In the genomic region with DNA sequence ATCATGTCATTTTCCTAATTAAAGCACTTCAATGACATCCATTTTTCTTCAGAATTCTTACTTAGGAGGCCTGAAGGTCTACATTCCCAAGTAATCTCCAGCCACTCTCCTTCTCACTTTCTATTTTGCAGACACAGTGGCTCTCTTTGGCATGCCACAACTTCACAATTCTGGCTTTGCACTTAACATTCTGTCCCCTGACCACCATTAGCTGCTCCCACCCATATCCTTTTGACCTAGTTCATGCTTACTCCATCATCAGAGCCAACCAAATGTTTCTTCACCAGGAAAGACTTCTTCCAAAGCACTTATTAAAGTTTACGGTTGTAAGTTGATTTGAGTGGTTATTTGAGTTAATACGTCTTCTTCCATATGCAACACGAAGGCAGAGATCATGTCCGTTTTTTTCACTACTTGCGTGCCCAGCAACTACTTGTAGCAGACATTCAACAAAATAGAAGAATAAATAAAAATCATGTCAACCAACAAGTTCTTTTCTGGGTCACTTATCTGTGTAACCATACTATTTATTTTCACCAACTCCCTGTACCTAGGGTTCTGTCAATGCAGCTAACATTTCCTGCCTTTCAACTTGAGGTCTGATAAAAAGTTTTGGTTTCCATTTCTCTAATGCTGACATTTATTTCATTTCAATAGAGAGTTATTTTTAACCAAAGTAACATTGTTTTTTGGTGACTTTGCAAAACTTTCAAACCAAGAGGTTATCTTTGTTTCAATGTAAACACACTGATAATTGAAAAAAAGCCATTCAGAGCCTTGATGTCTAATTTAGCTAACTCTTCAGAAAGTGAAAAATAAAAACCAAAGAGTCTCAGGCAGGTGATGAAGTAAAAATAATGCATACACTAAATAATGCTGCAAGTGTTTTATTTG, we compare ENCODE assay signal across 9 cellular contexts. TPM values are rescaled to one million over a fixed set of nuclear protein-coding genes. Genes with fewer than 3 reads are reported as not detected.
DNase-seq lines count a peak whose midpoint lies in the region; ATAC-seq and TF ChIP-seq lines count a peak whose summit lies in the region.
"Had no signal": no experiment of that assay in that cellular context is flagged by ENCODE, and none has a peak within 500 bp of the region (broad histone marks: within the 10 kb centered on the region; RNA-seq: fewer than 3 reads in every experiment).

No MANE protein-coding gene starts in this region.

- peaks cover 2% of the 10 kb centered on the region for H3K36me3 Mint-ChIP-seq in activated naive CD4-positive, alpha-beta T cell treated with anti-CD3 and anti-CD28 coated beads, Interleukin-2, amount 50 U/mL, for 24 hours
- no peaks in the 10 kb centered on the region for H3K36me3 Mint-ChIP-seq in activated CD4-positive, alpha-beta memory T cell treated with anti-CD3 and anti-CD28 coated beads for 36 hours
- H3K36me3 Mint-ChIP-seq in Caco-2 (ENCODE audit: insufficient read depth, unreplicated experiment), result no peaks in the 10 kb centered on the region

- peaks cover 14% of the 10 kb centered on the region for H3K4me1 ChIP-seq in Caco-2

- intact Hi-C loops in activated CD4-positive, alpha-beta memory T cell treated with anti-CD3 and anti-CD28 coated beads for 36 hours (cut with micrococcal nuclease), result no loop called here
- intact Hi-C loops in Caco-2 (cut with micrococcal nuclease; ENCODE audit: unreplicated experiment), result no loop called here

- POLR2A ChIA-PET in activated CD4-positive, alpha-beta memory T cell treated with anti-CD3 and anti-CD28 coated beads for 36 hours (lab: Charles Lee), result interaction anchor here (1.7 kb wide), 1 partner anchor 9 kb away, joined by 4 read pairs; no protein-coding TSS in a partner anchor
- POLR2A ChIA-PET in Caco-2 (lab: Charles Lee), result no interaction called here

- H3K27me3 Mint-ChIP-seq in activated naive CD4-positive, alpha-beta T cell treated with anti-CD3 and anti-CD28 coated beads, Interleukin-2, amount 50 U/mL, for 24 hours, result no peaks in the 10 kb centered on the region
- H3K27me3 Mint-ChIP-seq in activated CD4-positive, alpha-beta memory T cell treated with anti-CD3 and anti-CD28 coated beads for 36 hours, result no peaks in the 10 kb centered on the region
- no peaks in the 10 kb centered on the region for H3K27me3 Mint-ChIP-seq in Caco-2 (ENCODE audit: insufficient read depth, unreplicated experiment)

- peak; percentile 60 for ATAC-seq in HG02973 (IDR thresholded peaks at IDR 0.05; ENCODE audit: unreplicated experiment)

- no peaks in the 10 kb centered on the region for H3K9me3 ChIP-seq in Caco-2
- H3K9me3 ChIP-seq: heart right ventricle had no signal

- no peak for TF ChIP-seq CTCF in Caco-2 (IDR thresholded peaks at IDR 0.05; ENCODE audit: insufficient read depth in 1 of 2, low read depth in 1 of 2, low read length in 1 of 2, severe bottlenecking in 1 of 2, unreplicated experiment in 1 of 2)

- no peak overlapping the region for H3K4me3 ChIP-seq in Caco-2 (ENCODE audit: low read depth, low read length)
- H3K4me3 ChIP-seq: heart right ventricle had no signal

- H3K27ac Mint-ChIP-seq in activated naive CD4-positive, alpha-beta T cell treated with anti-CD3 and anti-CD28 coated beads, Interleukin-2, amount 50 U/mL, for 24 hours, result peak overlapping the region; percentile 35
- H3K27ac Mint-ChIP-seq in activated CD4-positive, alpha-beta memory T cell treated with anti-CD3 and anti-CD28 coated beads for 36 hours, result peak overlapping the region; percentile 10
- H3K27ac Mint-ChIP-seq in Caco-2 (ENCODE audit: unreplicated experiment), result no peak overlapping the region

- peak overlapping the region; percentile 43 for H3K4me3 Mint-ChIP-seq in activated naive CD4-positive, alpha-beta T cell treated with anti-CD3 and anti-CD28 coated beads, Interleukin-2, amount 50 U/mL, for 24 hours
- peak overlapping the region; percentile 45 for H3K4me3 Mint-ChIP-seq in activated CD4-positive, alpha-beta memory T cell treated with anti-CD3 and anti-CD28 coated beads for 36 hours
- H3K4me3 Mint-ChIP-seq in Caco-2 (ENCODE audit: unreplicated experiment), result no peak overlapping the region

- H3K4me1 Mint-ChIP-seq in activated naive CD4-positive, alpha-beta T cell treated with anti-CD3 and anti-CD28 coated beads, Interleukin-2, amount 50 U/mL, for 24 hours, result peaks cover 47% of the 10 kb centered on the region
- H3K4me1 Mint-ChIP-seq in activated CD4-positive, alpha-beta memory T cell treated with anti-CD3 and anti-CD28 coated beads for 36 hours (ENCODE audit: low read depth), result peaks cover 49% of the 10 kb centered on the region
- peaks cover 12% of the 10 kb centered on the region for H3K4me1 Mint-ChIP-seq in Caco-2 (ENCODE audit: low read depth, unreplicated experiment)

- BruUV-seq in Caco-2 (replicated peaks; lab: Mats Ljungman, UMichigan), result no TSS peak

- no peak for DNase-seq in activated naive CD4-positive, alpha-beta T cell treated with Interleukin-2 at 50 U/mL for 16 hours
- DNase-seq in activated CD4-positive, alpha-beta memory T cell treated with anti-CD3 and anti-CD28 coated beads for 36 hours, result no peak
- DNase-seq in NCI-H1105 (lab: John Stamatoyannopoulos, UW), result no peak
- no peak for DNase-seq in Caco-2
- DNase-seq in NCI-H2171 treated with DMSO at 0.1 percent for 48 hours (lab: John Stamatoyannopoulos, UW), result no peak
- no peak for DNase-seq in hepatic stellate cell (ENCODE audit: low spot score)
- DNase-seq: heart right ventricle had no signal

- CTCF ChIA-PET in activated CD4-positive, alpha-beta memory T cell treated with anti-CD3 and anti-CD28 coated beads for 36 hours (lab: Charles Lee), result interaction anchor here (1.2 to 2.1 kb wide), 3 partner anchors 9 to 418 kb away, joined by 3 to 6 read pairs (median 3); no protein-coding TSS in a partner anchor
- CTCF ChIA-PET in Caco-2 (lab: Charles Lee), result no interaction called here

- H3K9me3 Mint-ChIP-seq in activated naive CD4-positive, alpha-beta T cell treated with anti-CD3 and anti-CD28 coated beads, Interleukin-2, amount 50 U/mL, for 24 hours, result no peaks in the 10 kb centered on the region
- H3K9me3 Mint-ChIP-seq in activated CD4-positive, alpha-beta memory T cell treated with anti-CD3 and anti-CD28 coated beads for 36 hours, result no peaks in the 10 kb centered on the region
- H3K9me3 Mint-ChIP-seq in Caco-2 (ENCODE audit: unreplicated experiment), result no peaks in the 10 kb centered on the region

- no peaks in the 10 kb centered on the region for H3K27me3 ChIP-seq in Caco-2 (replicated peaks; ENCODE audit: control insufficient read depth, insufficient read depth, low read length)
- H3K27me3 ChIP-seq: heart right ventricle had no signal

- H3K36me3 ChIP-seq in Caco-2 (ENCODE audit: control insufficient read depth, insufficient read depth, low read length), result no peaks in the 10 kb centered on the region
- H3K36me3 ChIP-seq: heart right ventricle had no signal

RNA-seq across cellular contexts. Expression of a gene that starts 9.9 kb away (rescaled TPM):
- 10 to 100 TPM; 15.7 to 17.7 TPM for total RNA-seq in activated CD4-positive, alpha-beta memory T cell treated with anti-CD3 and anti-CD28 coated beads for 36 hours
- total RNA-seq in Caco-2 (2022), result 15.8 and 18.2 TPM in 2 replicates
